ENCODE assay signal across 1 cellular context in the genomic region with DNA sequence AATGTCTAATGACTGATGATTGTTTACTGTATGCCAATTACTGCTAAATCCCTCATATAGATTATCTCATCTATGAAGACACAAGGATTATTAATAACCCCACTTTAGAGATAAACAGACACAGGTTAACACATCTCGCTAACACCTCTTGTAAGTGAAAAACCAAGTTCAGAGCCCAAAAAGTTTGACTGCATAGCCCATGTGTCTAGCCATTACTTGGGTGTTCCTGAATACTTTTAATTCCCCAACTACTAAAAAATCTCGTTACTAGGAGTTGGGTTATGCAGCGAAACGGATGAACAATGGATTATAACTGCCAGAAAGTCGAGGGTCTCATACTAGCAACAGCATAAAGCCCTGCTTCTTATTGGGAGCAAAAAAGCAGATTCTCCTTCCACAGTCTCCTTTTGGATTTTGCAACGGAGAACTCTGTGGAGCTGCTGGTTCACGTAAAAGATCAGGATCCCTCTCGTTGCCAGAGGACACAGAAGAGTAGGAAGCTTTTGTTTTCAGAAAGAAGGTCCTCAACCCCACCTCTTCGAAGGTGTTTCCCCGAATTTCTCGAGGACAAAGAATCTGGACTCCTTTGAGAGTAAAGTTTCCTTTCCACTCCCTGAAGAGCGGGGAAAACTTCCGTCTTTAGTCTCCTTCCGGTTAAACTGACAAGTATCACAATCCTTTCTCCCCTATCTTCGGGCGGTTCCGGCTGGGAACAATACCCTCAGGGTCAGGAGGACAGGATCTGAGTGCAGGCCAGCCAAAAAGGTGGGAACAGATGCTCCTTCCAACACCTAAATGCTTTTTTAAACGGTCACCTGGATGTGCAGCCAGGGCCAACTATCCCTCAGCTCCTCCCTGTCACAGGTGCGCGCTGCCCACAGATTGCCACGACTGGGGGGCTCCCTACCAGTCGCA.
TF ChIP-seq lines count a peak whose summit lies in the region.

No MANE protein-coding gene starts in this region.

TF ChIP-seq in IMR-90, 13 proteins besides CTCF, POLR2A, EP300 and RAD21 (continued from another document):
- TF ChIP-seq MXI1 (IDR thresholded peaks at IDR 0.05; ENCODE audit: borderline replicate concordance, low read depth, low read length) = no peak
- TF ChIP-seq, protein P1, sequence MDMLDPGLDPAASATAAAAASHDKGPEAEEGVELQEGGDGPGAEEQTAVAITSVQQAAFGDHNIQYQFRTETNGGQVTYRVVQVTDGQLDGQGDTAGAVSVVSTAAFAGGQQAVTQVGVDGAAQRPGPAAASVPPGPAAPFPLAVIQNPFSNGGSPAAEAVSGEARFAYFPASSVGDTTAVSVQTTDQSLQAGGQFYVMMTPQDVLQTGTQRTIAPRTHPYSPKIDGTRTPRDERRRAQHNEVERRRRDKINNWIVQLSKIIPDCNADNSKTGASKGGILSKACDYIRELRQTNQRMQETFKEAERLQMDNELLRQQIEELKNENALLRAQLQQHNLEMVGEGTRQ (IDR thresholded peaks at IDR 0.05; ENCODE audit: low read depth, low read length) = no peak
- TF ChIP-seq BHLHE40 (IDR thresholded peaks at IDR 0.05; ENCODE audit: low read depth, low read length) = no peak
- TF ChIP-seq NFE2L2 (IDR thresholded peaks at IDR 0.05; ENCODE audit: low read depth, low read length) = no peak
- TF ChIP-seq RCOR1 (IDR thresholded peaks at IDR 0.05; ENCODE audit: insufficient replicate concordance, low read length) = no peak
